1 cellular context compared by ENCODE assay signal in genomic region chr16:54447606-54448440, GRCh38.
TF ChIP-seq lines count a peak whose summit lies in the region.

No MANE protein-coding gene starts in this region.

TF ChIP-seq in GM23338, 12 proteins besides CTCF, POLR2A, EP300 and RAD21 (continued from another document):
- no peak for TF ChIP-seq REST (IDR thresholded peaks at IDR 0.05; ENCODE audit: unreplicated experiment)
- TF ChIP-seq EZH2phosphoT487 (IDR thresholded peaks at IDR 0.05; ENCODE audit: unreplicated experiment) = no peak
